ENCODE assay signal across 25 cellular contexts in genomic region chr13:51276684-51277083, GRCh38. TPM values are rescaled to one million over a fixed set of nuclear protein-coding genes. Genes with fewer than 3 reads are reported as not detected.
DNase-seq lines count a peak whose midpoint lies in the region; ATAC-seq and TF ChIP-seq lines count a peak whose summit lies in the region.
"Had no signal": no experiment of that assay in that cellular context is flagged by ENCODE, and none has a peak within 500 bp of the region (broad histone marks: within the 10 kb centered on the region; RNA-seq: fewer than 3 reads in every experiment).

No MANE protein-coding gene starts in this region.

- no peak for TF ChIP-seq CTCF in mucosa of descending colon (IDR thresholded peaks at IDR 0.05)

- DNase-seq in Daoy (ENCODE audit: low read depth) (peak; percentile 9), dermis blood vessel endothelial cell (peak; percentile 77), glomerular endothelial cell (ENCODE audit: extremely low read depth, low read depth, low spot score) (peak; percentile 20), mucosa of descending colon (peak in 2 of 3 donors; percentile 37 to 64), islet precursor cell (no peak), G401 (ENCODE audit: low spot score) (no peak), cerebellar nuclear complex (lab: John Stamatoyannopoulos, UW) (no peak), NCI-H2171 treated with DMSO at 0.1 percent for 48 hours (lab: John Stamatoyannopoulos, UW) (no peak)
- DNase-seq: activated CD4-positive, alpha-beta T cell treated with anti-CD3 and anti-CD28 coated beads for 4 hours; activated naive CD8-positive, alpha-beta T cell treated with anti-CD3 and anti-CD28 coated beads for 36 hours; activated T-cell treated with anti-CD3 and anti-CD28 coated beads for 4 hours; CD8-positive, alpha-beta memory T cell; DMS 273 treated with DMSO at 0.1 percent for 48 hours; effector CD4-positive, alpha-beta T cell; HCEC 1CT; kidney; naive thymus-derived CD4-positive, alpha-beta T cell; NCI-H1105; NCI-H187 treated with DMSO at 0.1 percent for 48 hours; NCI-H524 treated with DMSO at 0.1 percent for 48 hours; nucleus accumbens; PC-9; SHP77; stimulated activated CD4-positive, alpha-beta T cell treated with anti-CD3 and anti-CD28 coated beads, Interleukin-4, amount 100 ng/mL, for 24 hours had no signal

- H3K9me3 ChIP-seq in mucosa of descending colon = no peaks in the 10 kb centered on the region

- no peaks in the 10 kb centered on the region for H3K36me3 ChIP-seq in mucosa of descending colon (ENCODE audit: low read depth)

- H3K4me1 ChIP-seq in mucosa of descending colon (ENCODE audit: low read depth) = no peaks in the 10 kb centered on the region

- ATAC-seq in mucosa of descending colon = peak; percentile 82
- ATAC-seq: naive thymus-derived CD4-positive, alpha-beta T cell; stimulated activated effector memory CD8-positive, alpha-beta T cell treated with anti-CD3 and anti-CD28 coated beads, Interleukin-12 subunit alpha, Interleukin-12 subunit beta, amount 100 ng/mL, for 72 hours had no signal

- H3K4me3 ChIP-seq in mucosa of descending colon = no peak overlapping the region
- H3K4me3 ChIP-seq: PC-9 had no signal

- in situ Hi-C loops in G401 (cut with HindIII; ENCODE audit: low sequenced_read_pairs) = no loop called here

- intact Hi-C loops in mucosa of descending colon (cut with DNase I, micrococcal nuclease) = no loop called here

RNA-seq across cellular contexts. Expression of gene FAM124A, which starts 54.5 kb away (rescaled TPM):
- total RNA-seq in Daoy (2014; rRNA removed; shearing (Covaris generic)) = 0.46 and 1.0 TPM in 2 replicates
- total RNA-seq in dermis blood vessel endothelial cell = 9.4 and 9.7 TPM in 2 replicates
- 10.1 and 16.7 TPM in 2 replicates for total RNA-seq in glomerular endothelial cell
- total RNA-seq in mucosa of descending colon = 10 to 100 TPM in 1 of 3 donors, 1 to 10 TPM in 2; 1.2 to 15.2 (median 2.1) TPM
- total RNA-seq in G401 (2014; rRNA removed; shearing (Covaris generic)) = 0.49 and 0.95 TPM in 2 replicates
- total RNA-seq: PC-9 had no signal

Comparison
In these comparisons a context has a peak if more than half of its experiments do, and no peak if none do; other contexts are left out.
1. DNase-seq: peak in Daoy (single experiment), dermis blood vessel endothelial cell (single experiment), glomerular endothelial cell (single experiment) and mucosa of descending colon (2 of 3); none in islet precursor cell (single experiment), G401 (single experiment), cerebellar nuclear complex (0 of 2) and NCI-H2171 treated with DMSO at 0.1 percent for 48 hours (single experiment).